9 cellular contexts compared by ENCODE assay signal in genomic region chrX:103586659-103587058, GRCh38. TPM values are rescaled to one million over a fixed set of nuclear protein-coding genes. Genes with fewer than 3 reads are reported as not detected.
DNase-seq lines count a peak whose midpoint lies in the region; ATAC-seq, FAIRE-seq and TF ChIP-seq lines count a peak whose summit lies in the region.
"Had no signal": no experiment of that assay in that cellular context is flagged by ENCODE, and none has a peak within 500 bp of the region (broad histone marks: within the 10 kb centered on the region; RNA-seq: fewer than 3 reads in every experiment).

No MANE protein-coding gene starts in this region.

- H3K4me2 ChIP-seq in SK-N-SH (peak overlapping the region; percentile 75), keratinocyte (ENCODE audit: control insufficient read depth, extremely low read depth, insufficient read depth, low read depth, low read length) (peak overlapping the region; percentile 63)

- no peaks in the 10 kb centered on the region for H3K9me2 ChIP-seq in SK-N-SH

- no peak for TF ChIP-seq EP300 in SK-N-SH (IDR thresholded peaks at IDR 0.05; ENCODE audit: borderline replicate concordance in 1 of 2, low read depth in 1 of 2, low read length in 1 of 2)

- no peaks in the 10 kb centered on the region for H3K9me1 ChIP-seq in keratinocyte (ENCODE audit: control insufficient read depth, extremely low read depth, insufficient read depth, low read length)

- no peak overlapping the region for H2AFZ ChIP-seq in SK-N-SH (ENCODE audit: low read depth)
- H2AFZ ChIP-seq in keratinocyte (ENCODE audit: control insufficient read depth, low read length): no peak overlapping the region

- dilution Hi-C loops in keratinocyte (cut with MboI; ENCODE audit: extremely low pct_ligation_motif_present, low sequenced_read_pairs): no loop called here

- TF ChIP-seq CTCF in SK-N-SH (IDR thresholded peaks at IDR 0.05): no peak
- no peak for TF ChIP-seq CTCF in keratinocyte (optimal IDR thresholded peaks at IDR 0.05 in 1 of 3, IDR thresholded peaks at IDR 0.05 in 1 of 3, conservative IDR thresholded peaks at IDR 0.05 in 1 of 3; ENCODE audit: extremely low read depth in 1 of 3, insufficient read depth in 2 of 3, low read length in 3 of 3)
- TF ChIP-seq CTCF in foreskin keratinocyte (conservative IDR thresholded peaks at IDR 0.05): no peak
- no peak for TF ChIP-seq CTCF in GM13976 (IDR thresholded peaks at IDR 0.05; ENCODE audit: borderline replicate concordance, control extremely low read depth, extremely low read depth, insufficient read depth, missing control alignments)

- no peaks in the 10 kb centered on the region for H3K9me3 ChIP-seq in SK-N-SH
- H3K9me3 ChIP-seq in keratinocyte (ENCODE audit: control insufficient read depth, low read depth, low read length): no peaks in the 10 kb centered on the region

- H3K4me3 ChIP-seq in SK-N-SH (ENCODE audit: low read depth in 2 of 2, low read length in 1 of 2) (peak overlapping the region; percentile 62 to 63; a peak in 3 of 4 replicates), keratinocyte (ENCODE audit: control insufficient read depth in 2 of 3, extremely low read depth in 1 of 3, insufficient read depth in 2 of 3, low read depth in 1 of 3, low read length in 3 of 3) (peak overlapping the region; percentile 60 to 77 (median 70))

- H3K27me3 Mint-ChIP-seq in activated naive CD8-positive, alpha-beta T cell treated with anti-CD3 and anti-CD28 coated beads, Interleukin-2, amount 50 U/mL, for 24 hours: no peaks in the 10 kb centered on the region

- FAIRE-seq in keratinocyte (lab: Jason Lieb, UNC): no peak
- FAIRE-seq: A204.1 had no signal

- peaks cover 10% of the 10 kb centered on the region for H3K4me1 Mint-ChIP-seq in activated naive CD8-positive, alpha-beta T cell treated with anti-CD3 and anti-CD28 coated beads, Interleukin-2, amount 50 U/mL, for 24 hours

- H3K36me3 ChIP-seq in SK-N-SH (replicated peaks in 1 of 2; ENCODE audit: control insufficient read depth in 1 of 2, insufficient read depth in 2 of 2, low read length in 1 of 2) (peaks cover 4 to 9% of the 10 kb centered on the region in 2 experiments), keratinocyte (ENCODE audit: control insufficient read depth in 2 of 2, extremely low read depth in 1 of 2, insufficient read depth in 2 of 2, low read length in 2 of 2) (peaks cover 2 to 3% of the 10 kb centered on the region in 2 experiments)

- no peak overlapping the region for H3K27ac ChIP-seq in SK-N-SH (ENCODE audit: low read depth in 2 of 2, low read length in 1 of 2)
- H3K27ac ChIP-seq in keratinocyte (ENCODE audit: control insufficient read depth, insufficient read depth, low read length): no peak overlapping the region
- peak overlapping the region; percentile 82 for H3K27ac ChIP-seq in substantia nigra (ENCODE audit: low read depth, low read length, poor library complexity, severe bottlenecking)
- no peak overlapping the region for H3K27ac ChIP-seq in foreskin keratinocyte

- in situ Hi-C loops in GM13976 (cut with MboI; ENCODE audit: low sequenced_read_pairs, unreplicated experiment): no loop called here

- 40% methylated on average over 4 of the region's 4 CpGs for WGBS in SK-N-SH (ENCODE audit: low lambda C conversion rate)

- CTCF ChIA-PET in SK-N-SH (lab: Yijun Ruan, JAX): no interaction called here

- peaks cover 7% of the 10 kb centered on the region; the same call in 1 of the 2 replicates for H3K79me2 ChIP-seq in SK-N-SH (ENCODE audit: insufficient read depth)
- peaks cover 11% of the 10 kb centered on the region for H3K79me2 ChIP-seq in keratinocyte (ENCODE audit: control insufficient read depth, insufficient read depth, low read length)

- H3F3A ChIP-seq in SK-N-SH (replicated peaks; ENCODE audit: insufficient read depth): no peaks in the 10 kb centered on the region

- DNase-seq in SK-N-SH: no peak
- DNase-seq in activated naive CD8-positive, alpha-beta T cell treated with anti-CD3 and anti-CD28 coated beads, Interleukin-2, amount 50 U/mL, for 24 hours: no peak
- no peak for DNase-seq in keratinocyte (ENCODE audit: low read depth, low spot score)
- no peak for DNase-seq in substantia nigra (lab: John Stamatoyannopoulos, UW)
- DNase-seq in foreskin keratinocyte: no peak
- no peak for DNase-seq in GM13976 (ENCODE audit: low spot score)
- DNase-seq in activated CD8-positive, alpha-beta memory T cell treated with anti-CD3 and anti-CD28 coated beads, Interleukin-2, amount 50 U/mL, for 4 hours: no peak

- H3K4me3 Mint-ChIP-seq in activated naive CD8-positive, alpha-beta T cell treated with anti-CD3 and anti-CD28 coated beads, Interleukin-2, amount 50 U/mL, for 24 hours: peak overlapping the region; percentile 23

- no peaks in the 10 kb centered on the region for H3K9me3 Mint-ChIP-seq in activated naive CD8-positive, alpha-beta T cell treated with anti-CD3 and anti-CD28 coated beads, Interleukin-2, amount 50 U/mL, for 24 hours

- TF ChIP-seq RAD21 in SK-N-SH (IDR thresholded peaks at IDR 0.05; ENCODE audit: low read length): no peak

- POLR2A ChIA-PET in SK-N-SH (lab: Yijun Ruan, JAX): no interaction called here

- H3K4me1 ChIP-seq in SK-N-SH (ENCODE audit: control insufficient read depth in 1 of 2, insufficient read depth in 2 of 2, low read depth in 1 of 2, low read length in 1 of 2) (peaks cover 0 to 2% of the 10 kb centered on the region in 2 experiments; a peak in 1 of 4 replicates), keratinocyte (ENCODE audit: control insufficient read depth, extremely low read depth, insufficient read depth, low read length) (no peaks in the 10 kb centered on the region), foreskin keratinocyte (no peaks in the 10 kb centered on the region)

- ATAC-seq in SK-N-SH treated with all-trans-retinoic acid at 6 μM for 48 hours: no peak
- no peak for ATAC-seq in activated naive CD8-positive, alpha-beta T cell treated with anti-CD3 and anti-CD28 coated beads, Interleukin-2, amount 50 U/mL, for 24 hours
- ATAC-seq in foreskin keratinocyte: no peak

- no peak overlapping the region for H3K27ac Mint-ChIP-seq in activated naive CD8-positive, alpha-beta T cell treated with anti-CD3 and anti-CD28 coated beads, Interleukin-2, amount 50 U/mL, for 24 hours

- no peaks in the 10 kb centered on the region for H4K20me1 ChIP-seq in SK-N-SH (ENCODE audit: insufficient read depth)
- no peaks in the 10 kb centered on the region for H4K20me1 ChIP-seq in keratinocyte (ENCODE audit: control insufficient read depth, extremely low read depth, insufficient read depth, low read length)

- no peaks in the 10 kb centered on the region for H3K27me3 ChIP-seq in SK-N-SH (ENCODE audit: insufficient read depth)
- H3K27me3 ChIP-seq in keratinocyte (ENCODE audit: control insufficient read depth, extremely low read depth, insufficient read depth, low read length): no peaks in the 10 kb centered on the region
- no peaks in the 10 kb centered on the region for H3K27me3 ChIP-seq in foreskin keratinocyte

- no peaks in the 10 kb centered on the region for H3K36me3 Mint-ChIP-seq in activated naive CD8-positive, alpha-beta T cell treated with anti-CD3 and anti-CD28 coated beads, Interleukin-2, amount 50 U/mL, for 24 hours (ENCODE audit: low read depth)

- H3K9ac ChIP-seq in SK-N-SH (peak overlapping the region; percentile 73; the same call in 1 of the 2 replicates), keratinocyte (ENCODE audit: control insufficient read depth, extremely low read depth, insufficient read depth, low read length) (peak overlapping the region; percentile 84)

TF ChIP-seq in SK-N-SH, 30 proteins besides CTCF, POLR2A, EP300 and RAD21 (continues in another document):
- no peak for TF ChIP-seq NRF1 (IDR thresholded peaks at IDR 0.05; ENCODE audit: low read depth, low read length)

RNA-seq across cellular contexts. Expression of gene TCEAL4, which starts 1.3 kb away (rescaled TPM):
- 39.1 and 40.9 TPM in 2 replicates for polyA plus RNA-seq in SK-N-SH (2012; rRNA removed)
- polyA plus RNA-seq in SK-N-SH (2012; cell fraction: cytosol; rRNA removed): 51.1 and 77.7 TPM in 2 replicates
- 33.1 and 36.4 TPM in 2 replicates for polyA plus RNA-seq in SK-N-SH (2012; cell fraction: nucleus; rRNA removed)
- 44.3 to 73.1 TPM (median 45.4 TPM) in 3 replicates for polyA plus RNA-seq in keratinocyte
- 78.9 TPM for polyA plus RNA-seq in keratinocyte (2011; ENCODE audit: low read depth)
- polyA plus RNA-seq in keratinocyte (2011; cell fraction: cytosol; rRNA removed): 55.3 and 71.3 TPM in 2 replicates
- 45.1 and 61.9 TPM in 2 replicates for polyA plus RNA-seq in keratinocyte (2011; cell fraction: nucleus; rRNA removed)
- polyA plus RNA-seq in keratinocyte (2012; ENCODE audit: low replicate concordance): 76.2 and 139 TPM in 2 replicates
- 7.0 to 10.7 TPM (median 7.3 TPM) in 3 replicates for polyA minus RNA-seq in keratinocyte
- 16.7 TPM for polyA minus RNA-seq in keratinocyte (2011; cell fraction: cytosol; rRNA and poly(A)+ RNA removed)
- 6.0 and 10.7 TPM in 2 replicates for polyA minus RNA-seq in keratinocyte (2011; cell fraction: nucleus; rRNA and poly(A)+ RNA removed)
- total RNA-seq in foreskin keratinocyte: 85.7 and 101 TPM in 2 replicates
- polyA plus RNA-seq in foreskin keratinocyte: 146 and 159 TPM in 2 replicates

RNA-seq across cellular contexts. Expression of gene TCEAL3, which starts 21.1 kb away (rescaled TPM):
- polyA plus RNA-seq in SK-N-SH (2012; rRNA removed): 20.6 and 26.7 TPM in 2 replicates
- polyA plus RNA-seq in SK-N-SH (2012; cell fraction: cytosol; rRNA removed): 34.8 and 52.4 TPM in 2 replicates
- 6.4 TPM in 2 replicates for polyA plus RNA-seq in SK-N-SH (2012; cell fraction: nucleus; rRNA removed)
- 16.3 to 29.3 TPM (median 28.1 TPM) in 3 replicates for polyA plus RNA-seq in keratinocyte
- polyA plus RNA-seq in keratinocyte (2011; ENCODE audit: low read depth): 15.8 TPM
- 20.5 and 30.1 TPM in 2 replicates for polyA plus RNA-seq in keratinocyte (2011; cell fraction: cytosol; rRNA removed)
- polyA plus RNA-seq in keratinocyte (2011; cell fraction: nucleus; rRNA removed): 11.8 and 12.0 TPM in 2 replicates
- 20.0 and 53.5 TPM in 2 replicates for polyA plus RNA-seq in keratinocyte (2012; ENCODE audit: low replicate concordance)
- 2.3 to 6.1 TPM (median 3.6 TPM) in 3 replicates for polyA minus RNA-seq in keratinocyte
- polyA minus RNA-seq in keratinocyte (2011; cell fraction: cytosol; rRNA and poly(A)+ RNA removed): 9.2 TPM
- 1.1 and 1.4 TPM in 2 replicates for polyA minus RNA-seq in keratinocyte (2011; cell fraction: nucleus; rRNA and poly(A)+ RNA removed)
- 31.7 and 46.4 TPM in 2 replicates for total RNA-seq in foreskin keratinocyte
- 60.8 and 67.7 TPM in 2 replicates for polyA plus RNA-seq in foreskin keratinocyte

RNA-seq across cellular contexts. Expression of gene TCEAL1, which starts 42.1 kb away (rescaled TPM):
- 22.1 and 27.9 TPM in 2 replicates for polyA plus RNA-seq in SK-N-SH (2012; rRNA removed)
- 29.4 and 33.1 TPM in 2 replicates for polyA plus RNA-seq in SK-N-SH (2012; cell fraction: cytosol; rRNA removed)
- 34.1 and 41.4 TPM in 2 replicates for polyA plus RNA-seq in SK-N-SH (2012; cell fraction: nucleus; rRNA removed)
- 13.6 to 21.5 TPM (median 15.7 TPM) in 3 replicates for polyA plus RNA-seq in keratinocyte
- 10.8 TPM for polyA plus RNA-seq in keratinocyte (2011; ENCODE audit: low read depth)
- 21.4 and 29.2 TPM in 2 replicates for polyA plus RNA-seq in keratinocyte (2011; cell fraction: cytosol; rRNA removed)
- 19.1 and 23.7 TPM in 2 replicates for polyA plus RNA-seq in keratinocyte (2011; cell fraction: nucleus; rRNA removed)
- 11.7 and 12.9 TPM in 2 replicates for polyA plus RNA-seq in keratinocyte (2012; ENCODE audit: low replicate concordance)
- polyA minus RNA-seq in keratinocyte: 1.6 to 3.6 TPM in 2 of 3 replicates, not detected in the other
- polyA minus RNA-seq in keratinocyte (2011; cell fraction: cytosol; rRNA and poly(A)+ RNA removed): 2.9 TPM
- 0.95 and 2.9 TPM in 2 replicates for polyA minus RNA-seq in keratinocyte (2011; cell fraction: nucleus; rRNA and poly(A)+ RNA removed)
- 12.6 and 13.4 TPM in 2 replicates for total RNA-seq in foreskin keratinocyte
- 11.6 and 13.9 TPM in 2 replicates for polyA plus RNA-seq in foreskin keratinocyte
